9 cellular contexts compared by ENCODE assay signal in the genomic region with DNA sequence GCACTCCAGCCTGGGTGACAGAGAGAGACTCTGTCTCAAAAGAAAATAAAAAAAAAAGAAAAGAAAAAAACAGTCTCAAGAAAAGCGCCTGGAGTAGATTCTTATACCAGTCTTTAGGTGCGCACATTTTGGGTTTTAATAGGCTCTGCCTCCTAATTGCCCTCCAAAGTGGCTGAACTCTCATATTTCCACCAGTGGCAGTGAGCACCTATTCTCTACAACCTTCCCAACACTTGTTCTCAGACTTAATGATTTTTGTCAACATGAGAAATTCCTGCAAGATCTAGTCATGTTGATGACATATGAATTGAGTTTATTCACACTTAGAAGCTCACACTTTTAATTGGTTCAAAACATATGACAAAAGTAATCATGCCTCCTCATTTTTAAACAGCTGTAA. TPM values are rescaled to one million over a fixed set of nuclear protein-coding genes. Genes with fewer than 3 reads are reported as not detected.
"Had no signal": no experiment of that assay in that cellular context is flagged by ENCODE, and none has a peak within 500 bp of the region (broad histone marks: within the 10 kb centered on the region; RNA-seq: fewer than 3 reads in every experiment).

No MANE protein-coding gene starts in this region.

- H3K4me1 Mint-ChIP-seq: GM23338, H9 had no signal

- DNase-seq: GM23248, GOT3, H7, H9, HCEC 1CT, HFFc6 had no signal

- H3K9me3 Mint-ChIP-seq: GM23338, HFFc6 had no signal

- ATAC-seq: GM23338, HCT116 had no signal

- H3K27ac ChIP-seq: GM23248 had no signal

- H3K4me3 ChIP-seq: GM23248, GM23338, HAP-1 had no signal

- H3K9me3 ChIP-seq: HAP-1 had no signal

- H2AFZ ChIP-seq: GM23248, GM23338 had no signal

- H3K9ac ChIP-seq: GM23248 had no signal

- H3K4me2 ChIP-seq: GM23338 had no signal

- H3K27ac Mint-ChIP-seq: GM23338, H9, HFFc6 had no signal

- H3K4me1 ChIP-seq: HAP-1 had no signal

- H3K4me3 Mint-ChIP-seq: GM23338, H9, HFFc6 had no signal

- H3K36me3 ChIP-seq: HAP-1 had no signal

RNA-seq across cellular contexts. Expression of gene PLB1, which starts 39.0 kb away (rescaled TPM):
- total RNA-seq: H7, H9 had no signal
